ENCODE assay signal across 27 cellular contexts in genomic region chr2:138079976-138080375, GRCh38.
"Had no signal": no experiment of that assay in that cellular context is flagged by ENCODE, and none has a peak within 500 bp of the region (broad histone marks: within the 10 kb centered on the region; RNA-seq: fewer than 3 reads in every experiment).

No MANE protein-coding gene starts in this region.

- H3K9me3 Mint-ChIP-seq: activated B cell treated with CpG ODN at 0.5 μM for 24 hours; activated T-helper 17 cell treated with anti-CD3 and anti-CD28 coated beads, Interleukin-2, amount 50 U/mL, for 72 hours had no signal

- DNase-seq: activated B cell treated with CpG ODN at 0.5 μM for 24 hours; activated CD4-positive, alpha-beta T cell treated with anti-CD3 and anti-CD28 coated beads for 36 hours; activated CD4-positive, alpha-beta T cell treated with anti-CD3 and anti-CD28 coated beads, Interleukin-2, amount 50 U/mL, for 4 hours; activated CD8-positive, alpha-beta memory T cell treated with anti-CD3 and anti-CD28 coated beads for 24 hours; activated CD8-positive, alpha-beta memory T cell treated with anti-CD3 and anti-CD28 coated beads, Interleukin-2, amount 50 U/mL, for 4 hours; activated T-cell treated with anti-CD3 and anti-CD28 coated beads, Interleukin-2, amount 50 U/mL, for 24 hours; adrenal gland; brain microvascular endothelial cell; colonic mucosa; dorsolateral prefrontal cortex; effector memory CD8-positive, alpha-beta T cell; esophagus squamous epithelium; heart right ventricle; left lung; natural killer cell; ovary; stimulated activated CD4-positive, alpha-beta T cell treated with anti-CD3 and anti-CD28 coated beads, Interleukin-2, amount 100 ng/mL, for 48 hours; stimulated activated CD8-positive, alpha-beta memory T cell treated with anti-CD3 and anti-CD28 coated beads, Interleukin-4, amount 100 ng/mL, for 48 hours; stimulated activated naive B cell treated with anti-CD40 and anti-IgM and Interleukin-4, amounts not matched to agents 10 μg/mL and 1 μg/mL and 100 μg/mL, for 72 hours; transverse colon had no signal

- H3K36me3 Mint-ChIP-seq: activated naive CD8-positive, alpha-beta T cell; mesothelial cell of epicardium; natural killer cell; stimulated activated naive B cell treated with anti-CD40 and anti-IgM and Interleukin-4, amounts not matched to agents 10 μg/mL and 1 μg/mL and 100 μg/mL, for 72 hours had no signal

- H3K9me3 ChIP-seq: adrenal gland, ascending aorta, colonic mucosa, esophagus squamous epithelium, heart right ventricle, left lung, ovary, prostate gland, transverse colon had no signal

- H3K27ac ChIP-seq: adrenal gland, ascending aorta, brain microvascular endothelial cell, colonic mucosa, dorsolateral prefrontal cortex, esophagus squamous epithelium, heart right ventricle, left lung, ovary, prostate gland, transverse colon had no signal

- H3K4me3 Mint-ChIP-seq: activated B cell treated with CpG ODN at 0.5 μM for 24 hours; activated CD4-positive, alpha-beta T cell treated with anti-CD3 and anti-CD28 coated beads for 36 hours; activated naive CD8-positive, alpha-beta T cell; activated T-cell treated with anti-CD3 and anti-CD28 coated beads, Interleukin-2, amount 50 U/mL, for 24 hours; activated T-helper 17 cell treated with anti-CD3 and anti-CD28 coated beads, Interleukin-2, amount 50 U/mL, for 72 hours; central memory CD8-positive, alpha-beta T cell; effector memory CD8-positive, alpha-beta T cell; mesothelial cell of epicardium; natural killer cell; stimulated activated naive B cell treated with anti-CD40 and anti-IgM and Interleukin-4, amounts not matched to agents 10 μg/mL and 1 μg/mL and 100 μg/mL, for 72 hours had no signal

- H3K27me3 ChIP-seq: adrenal gland, ascending aorta, brain microvascular endothelial cell, colonic mucosa, dorsolateral prefrontal cortex, esophagus squamous epithelium, heart right ventricle, left lung, ovary, transverse colon had no signal

- H3K4me1 Mint-ChIP-seq: activated B cell treated with CpG ODN at 0.5 μM for 24 hours; activated CD4-positive, alpha-beta T cell treated with anti-CD3 and anti-CD28 coated beads for 36 hours; activated T-helper 17 cell treated with anti-CD3 and anti-CD28 coated beads, Interleukin-2, amount 50 U/mL, for 72 hours; central memory CD8-positive, alpha-beta T cell; natural killer cell; stimulated activated naive B cell treated with anti-CD40 and anti-IgM and Interleukin-4, amounts not matched to agents 10 μg/mL and 1 μg/mL and 100 μg/mL, for 72 hours had no signal

- H3K4me1 ChIP-seq: adrenal gland, ascending aorta, colonic mucosa, esophagus squamous epithelium, heart right ventricle, left lung, prostate gland, transverse colon had no signal

- H3K4me3 ChIP-seq: adrenal gland, ascending aorta, colonic mucosa, dorsolateral prefrontal cortex, esophagus squamous epithelium, heart right ventricle, left lung, lung, ovary, prostate gland, transverse colon had no signal

- H3K27ac Mint-ChIP-seq: activated B cell treated with CpG ODN at 0.5 μM for 24 hours; activated CD4-positive, alpha-beta T cell treated with anti-CD3 and anti-CD28 coated beads for 36 hours; activated naive CD8-positive, alpha-beta T cell; activated T-cell treated with anti-CD3 and anti-CD28 coated beads, Interleukin-2, amount 50 U/mL, for 24 hours; activated T-helper 17 cell treated with anti-CD3 and anti-CD28 coated beads, Interleukin-2, amount 50 U/mL, for 72 hours; effector memory CD8-positive, alpha-beta T cell; mesothelial cell of epicardium; natural killer cell; stimulated activated naive B cell treated with anti-CD40 and anti-IgM and Interleukin-4, amounts not matched to agents 10 μg/mL and 1 μg/mL and 100 μg/mL, for 72 hours had no signal

- H3K27me3 Mint-ChIP-seq: activated B cell treated with CpG ODN at 0.5 μM for 24 hours; activated CD4-positive, alpha-beta T cell treated with anti-CD3 and anti-CD28 coated beads for 36 hours; activated naive CD8-positive, alpha-beta T cell; activated T-cell treated with anti-CD3 and anti-CD28 coated beads, Interleukin-2, amount 50 U/mL, for 24 hours; activated T-helper 17 cell treated with anti-CD3 and anti-CD28 coated beads, Interleukin-2, amount 50 U/mL, for 72 hours; central memory CD8-positive, alpha-beta T cell; effector memory CD8-positive, alpha-beta T cell; stimulated activated naive B cell treated with anti-CD40 and anti-IgM and Interleukin-4, amounts not matched to agents 10 μg/mL and 1 μg/mL and 100 μg/mL, for 72 hours had no signal

- H3K36me3 ChIP-seq: adrenal gland, ascending aorta, brain microvascular endothelial cell, colonic mucosa, esophagus squamous epithelium, heart right ventricle, left lung, ovary, prostate gland, transverse colon had no signal
